ENCODE assay signal across 22 cellular contexts in the genomic region with DNA sequence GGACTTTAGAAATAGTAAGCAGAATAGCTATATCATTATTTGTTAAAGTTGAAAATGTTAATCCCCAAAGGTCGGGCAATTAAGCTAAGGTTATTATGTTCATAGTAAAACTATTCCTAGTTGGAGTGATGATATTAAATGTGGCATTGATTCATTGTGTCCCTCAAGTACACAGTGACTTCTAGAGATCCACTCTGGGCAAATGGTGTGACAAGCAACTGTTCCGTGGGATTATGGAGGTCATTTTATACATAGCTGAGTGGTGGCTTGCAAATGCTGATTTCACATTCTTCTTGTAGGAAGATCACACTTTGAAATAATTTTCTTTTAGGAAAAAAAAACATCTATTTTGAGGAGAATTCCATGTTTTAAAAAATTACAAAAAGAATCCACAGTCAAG.
"Had no signal": no experiment of that assay in that cellular context is flagged by ENCODE, and none has a peak within 500 bp of the region (broad histone marks: within the 10 kb centered on the region; RNA-seq: fewer than 3 reads in every experiment).

No MANE protein-coding gene starts in this region.

- H3K9me3 Mint-ChIP-seq: activated naive CD8-positive, alpha-beta T cell treated with anti-CD3 and anti-CD28 coated beads, Interleukin-2, amount 10 ng/mL, durations not matched to agents 7 days and 5 days had no signal

- H3K4me1 Mint-ChIP-seq: activated naive CD8-positive, alpha-beta T cell treated with anti-CD3 and anti-CD28 coated beads, Interleukin-2, amount 10 ng/mL, durations not matched to agents 7 days and 5 days had no signal

- H3K9me3 ChIP-seq: adrenal gland, breast epithelium had no signal

- H3K4me3 Mint-ChIP-seq: activated CD8-positive, alpha-beta T cell treated with anti-CD3 and anti-CD28 coated beads, Interleukin-2, amount 10 ng/mL, durations not matched to agents 7 days and 5 days; activated naive CD8-positive, alpha-beta T cell treated with anti-CD3 and anti-CD28 coated beads, Interleukin-2, amount 10 ng/mL, durations not matched to agents 7 days and 5 days; T-helper 17 cell; WTC11 had no signal

- H3K27me3 ChIP-seq: adrenal gland, breast epithelium had no signal

- H3K27ac ChIP-seq: adrenal gland, breast epithelium had no signal

- H3K36me3 Mint-ChIP-seq: activated naive CD8-positive, alpha-beta T cell treated with anti-CD3 and anti-CD28 coated beads, Interleukin-2, amount 10 ng/mL, durations not matched to agents 7 days and 5 days; WTC11 had no signal

- H3K4me1 ChIP-seq: adrenal gland, breast epithelium had no signal

- DNase-seq: activated CD4-positive, alpha-beta T cell treated with anti-CD3 and anti-CD28 coated beads for 48 hours; activated CD4-positive, alpha-beta T cell treated with anti-CD3 and anti-CD28 coated beads, Interleukin-2, amount 50 U/mL, for 4 hours; activated CD4-positive, CD25-positive, alpha-beta regulatory T cell treated with anti-CD3 and anti-CD28 coated beads, Interleukin-2, amount 50 U/mL, for 72 hours; activated CD8-positive, alpha-beta memory T cell treated with anti-CD3 and anti-CD28 coated beads, Interleukin-2, amount 50 U/mL, for 48 hours; activated CD8-positive, alpha-beta T cell treated with anti-CD3 and anti-CD28 coated beads, Interleukin-2, amount 10 ng/mL, durations not matched to agents 7 days and 5 days; activated naive CD4-positive, alpha-beta T cell treated with anti-CD3 and anti-CD28 coated beads, Interleukin-2, amount 50 U/mL, for 16 hours; activated naive CD8-positive, alpha-beta T cell treated with anti-CD3 and anti-CD28 coated beads, Interleukin-2, amount 10 ng/mL, durations not matched to agents 7 days and 5 days; activated T-cell treated with anti-CD3 and anti-CD28 coated beads, Interleukin-2, amount 50 U/mL, for 1 hour; adrenal gland; anterior cingulate cortex; caudate nucleus; Karpas-422; NCI-H1930; NCI-H2107; NCI-H510A treated with DMSO at 0.1 percent for 48 hours; NCI-H69; PC-3; SHP77; T-helper 17 cell; T-helper 9 cell had no signal

- H3K27ac Mint-ChIP-seq: activated CD8-positive, alpha-beta T cell treated with anti-CD3 and anti-CD28 coated beads, Interleukin-2, amount 10 ng/mL, durations not matched to agents 7 days and 5 days; activated naive CD8-positive, alpha-beta T cell treated with anti-CD3 and anti-CD28 coated beads, Interleukin-2, amount 10 ng/mL, durations not matched to agents 7 days and 5 days; T-helper 17 cell; WTC11 had no signal

- H3K4me3 ChIP-seq: adrenal gland, breast epithelium had no signal

- H3K36me3 ChIP-seq: adrenal gland, breast epithelium had no signal
